In the genomic region with DNA sequence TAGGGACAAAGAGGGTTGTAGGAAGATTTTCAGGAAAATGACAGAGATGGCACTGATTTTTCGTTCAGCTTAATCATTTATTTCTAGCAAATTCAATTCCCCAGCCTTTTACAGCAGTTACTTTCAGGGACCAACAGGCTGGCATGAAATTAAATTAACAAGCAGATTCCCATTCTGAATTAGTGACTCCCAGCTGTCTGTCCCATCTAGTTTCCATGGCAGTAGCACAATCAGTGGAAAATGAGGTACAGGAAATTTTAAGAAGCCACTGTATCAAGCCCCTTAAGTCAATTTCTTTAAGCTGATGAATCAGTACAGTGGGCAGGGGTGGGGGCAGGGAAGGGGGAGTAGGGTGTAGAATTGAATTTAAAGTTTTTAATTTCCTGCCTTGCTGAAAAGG, we compare ENCODE assay signal across 17 cellular contexts.
DNase-seq lines count a peak whose midpoint lies in the region; ATAC-seq and TF ChIP-seq lines count a peak whose summit lies in the region.
"Had no signal": no experiment of that assay in that cellular context is flagged by ENCODE, and none has a peak within 500 bp of the region (broad histone marks: within the 10 kb centered on the region; RNA-seq: fewer than 3 reads in every experiment).

No MANE protein-coding gene starts in this region.

- POLR2A ChIA-PET in A673 (lab: Charles Lee; ENCODE audit: low non-redundant PET), result no interaction called here

- H3K36me3 Mint-ChIP-seq in GM23338 (ENCODE audit: low read depth), result no peaks in the 10 kb centered on the region
- H3K36me3 Mint-ChIP-seq: CD4-positive, alpha-beta memory T cell had no signal

- no peak overlapping the region for H3K4me3 Mint-ChIP-seq in GM23338
- H3K4me3 Mint-ChIP-seq: CD4-positive, alpha-beta memory T cell; H9 had no signal

- H3K9me2 ChIP-seq in GM23338 (ENCODE audit: insufficient read depth), result no peaks in the 10 kb centered on the region

- ATAC-seq in GM23338, result no peak
- ATAC-seq in HG02571 (IDR thresholded peaks at IDR 0.05; ENCODE audit: unreplicated experiment), result no peak
- ATAC-seq: GM12878, HepG2 had no signal

- no peaks in the 10 kb centered on the region for H3F3A ChIP-seq in GM23338 (replicated peaks; ENCODE audit: low read depth)

- no TSS peak for BruUV-seq in A673 (replicated peaks; lab: Mats Ljungman, UMichigan)

- CTCF ChIA-PET in A673 (lab: Charles Lee), result no interaction called here

- H3K27ac Mint-ChIP-seq in GM23338, result no peak overlapping the region
- H3K27ac Mint-ChIP-seq: CD4-positive, alpha-beta memory T cell; H9 had no signal

- peaks cover 15% of the 10 kb centered on the region; the same call in 2 of the 3 replicates for H3K4me1 Mint-ChIP-seq in GM23338

- TF ChIP-seq CTCF in A673 (conservative IDR thresholded peaks at IDR 0.05; ENCODE audit: low read depth, low read length) (no peak), GM23338 (conservative IDR thresholded peaks at IDR 0.05; ENCODE audit: low read depth in 2 of 2) (no peak)

- H3K79me2 ChIP-seq in GM23338 (replicated peaks; ENCODE audit: insufficient read depth), result no peaks in the 10 kb centered on the region

- peaks cover 18% of the 10 kb centered on the region for H3K27me3 Mint-ChIP-seq in GM23338 (ENCODE audit: insufficient read depth, low read depth, poor library complexity)

- H3K9me3 Mint-ChIP-seq in GM23338, result no peaks in the 10 kb centered on the region; the same call in 2 of the 3 replicates
- H3K9me3 Mint-ChIP-seq: CD4-positive, alpha-beta memory T cell had no signal

- H3K27ac ChIP-seq in A673 (ENCODE audit: low read depth, low read length, poor library complexity, severe bottlenecking) (peak overlapping the region; percentile 44), GM23338 (ENCODE audit: low read depth) (no peak overlapping the region)
- H3K27ac ChIP-seq: C4-2B, KMS-11 had no signal

- H3K4me1 ChIP-seq in A673 (ENCODE audit: insufficient read depth, low read length, poor library complexity, severe bottlenecking) (peaks cover 34% of the 10 kb centered on the region), GM23338 (ENCODE audit: insufficient read depth) (peaks cover 20% of the 10 kb centered on the region)
- H3K4me1 ChIP-seq: BE2C had no signal

- no peaks in the 10 kb centered on the region for H3K9me3 ChIP-seq in A673 (ENCODE audit: low read depth, low read length, poor library complexity, severe bottlenecking)
- H3K9me3 ChIP-seq: BE2C had no signal

- 0 out of 2 replicates have a peak overlapping the region, but pooled peaks have one; percentile 50 for H3K4me2 ChIP-seq in GM23338
- H3K4me2 ChIP-seq: KMS-11 had no signal

- H3K36me3 ChIP-seq in A673 (ENCODE audit: insufficient read depth, low read length, poor library complexity, severe bottlenecking) (no peaks in the 10 kb centered on the region), GM23338 (ENCODE audit: insufficient read depth) (no peaks in the 10 kb centered on the region)
- H3K36me3 ChIP-seq: BE2C had no signal

- H3K4me3 ChIP-seq in A673 (ENCODE audit: low read depth, low read length, poor library complexity, severe bottlenecking) (peak overlapping the region; percentile 24), GM23338 (0 out of 2 replicates have a peak overlapping the region, but pooled peaks have one; percentile 13)
- H3K4me3 ChIP-seq: GM12878 had no signal

- no peaks in the 10 kb centered on the region for H3K27me3 ChIP-seq in A673 (replicated peaks; ENCODE audit: insufficient read depth, low read depth, low read length, poor library complexity)
- H3K27me3 ChIP-seq in GM23338 (ENCODE audit: insufficient read depth), result peaks cover 38% of the 10 kb centered on the region

- H2AFZ ChIP-seq in GM23338, result no peak overlapping the region

- intact Hi-C loops in A673 (cut with micrococcal nuclease; ENCODE audit: unreplicated experiment), result loop anchor here (10.0 kb wide), 1 partner anchor 984 kb away; no protein-coding TSS in a partner anchor

- DNase-seq in A673 (ENCODE audit: low spot score) (peak; percentile 50), GM23338 (ENCODE audit: low spot score) (no peak), NCI-H69 (lab: John Stamatoyannopoulos, UW) (peak; percentile 37), cerebellar cortex (ENCODE audit: low spot score) (peak; percentile 42), NCI-H345 treated with DMSO at 0.1 percent for 48 hours (lab: John Stamatoyannopoulos, UW; ENCODE audit: unreplicated experiment) (no peak), DMS 273 (lab: John Stamatoyannopoulos, UW; ENCODE audit: unreplicated experiment) (no peak)
- DNase-seq: BE2C; CD4-positive, alpha-beta memory T cell; COR-L47; DMS53; GOT3; H9 had no signal

- H4K20me1 ChIP-seq in GM23338 (replicated peaks; ENCODE audit: insufficient read depth), result no peaks in the 10 kb centered on the region

TF ChIP-seq in GM23338, 12 proteins besides CTCF, POLR2A, EP300 and RAD21:
- no peak for TF ChIP-seq POLR2AphosphoS5 (IDR thresholded peaks at IDR 0.05; ENCODE audit: low read depth)

Comparison
In these comparisons a context has a peak if more than half of its experiments do, and no peak if none do; other contexts are left out.
1. DNase-seq: peak in A673 (single experiment), NCI-H69 (single experiment) and cerebellar cortex (single experiment); none in GM23338 (single experiment), NCI-H345 treated with DMSO at 0.1 percent for 48 hours (single experiment) and DMS 273 (single experiment).